Comparison of ENCODE assay signal across 8 cellular contexts in the genomic region with DNA sequence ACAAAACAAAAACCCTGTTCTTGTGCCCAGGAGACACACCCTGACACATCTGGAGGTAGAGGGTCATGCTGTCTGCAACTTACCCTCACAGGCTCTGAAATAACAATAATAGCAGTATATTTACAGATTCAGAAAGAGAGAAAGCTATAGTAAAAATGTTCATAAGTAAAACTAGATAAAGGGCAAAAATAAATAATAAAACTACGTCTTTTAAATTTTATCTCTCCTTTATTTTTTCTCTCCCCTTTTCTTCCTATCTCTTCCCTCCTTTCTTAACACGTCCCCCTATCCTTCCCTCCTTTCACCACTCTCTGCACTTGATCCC. TPM values are rescaled to one million over a fixed set of nuclear protein-coding genes. Genes with fewer than 3 reads are reported as not detected.
DNase-seq lines count a peak whose midpoint lies in the region; ATAC-seq lines count a peak whose summit lies in the region.
"Not testable (repeated sequence)": the region's sequence is repeated elsewhere in the genome, so short reads cannot be mapped to it uniquely, and the experiment has no call there.
"Had no signal": no experiment of that assay in that cellular context is flagged by ENCODE, and none has a peak within 500 bp of the region (broad histone marks: within the 10 kb centered on the region; RNA-seq: fewer than 3 reads in every experiment).

No MANE protein-coding gene starts in this region.

- H3K9ac ChIP-seq in HUES6 (ENCODE audit: low read length); iPS-15b (ENCODE audit: low read depth, low read length); trophoblast cell (ENCODE audit: low read length): not testable (repeated sequence)

- H3K4ac ChIP-seq in trophoblast cell (ENCODE audit: low read depth, low read length), result not testable (repeated sequence)

- H3K27me3 ChIP-seq in ACC112 (ENCODE audit: insufficient read depth, low read length), result not testable (repeated sequence)
- peaks cover 32% of the 10 kb centered on the region for H3K27me3 ChIP-seq in HUES6 (ENCODE audit: control insufficient read depth, insufficient read depth, low read length)
- peaks cover 26% of the 10 kb centered on the region for H3K27me3 ChIP-seq in iPS-15b (ENCODE audit: control insufficient read depth, insufficient read depth, low read length)
- H3K27me3 ChIP-seq in trophoblast cell (ENCODE audit: insufficient read depth, low read length), result peaks cover 12% of the 10 kb centered on the region

- H3K4me2 ChIP-seq in trophoblast cell (ENCODE audit: low read length), result peak overlapping the region; percentile 90

- not testable (repeated sequence) for H3K18ac ChIP-seq in trophoblast cell (ENCODE audit: low read length)

- H2AK5ac ChIP-seq in trophoblast cell (ENCODE audit: low read length), result not testable (repeated sequence)

- peak overlapping the region; percentile 90 for H3K27ac Mint-ChIP-seq in activated CD4-positive, alpha-beta T cell treated with anti-CD3 and anti-CD28 coated beads for 36 hours
- peak overlapping the region; percentile 54 for H3K27ac Mint-ChIP-seq in central memory CD8-positive, alpha-beta T cell (ENCODE audit: low read depth)

- H4K12ac ChIP-seq in trophoblast cell (ENCODE audit: low read depth, low read length), result not testable (repeated sequence)

- not testable (repeated sequence) for H3K36me3 ChIP-seq in ACC112 (ENCODE audit: insufficient read depth, low read length); HUES6 (ENCODE audit: control insufficient read depth, insufficient read depth, low read length); iPS-15b (ENCODE audit: control insufficient read depth, insufficient read depth, low read length); trophoblast cell (ENCODE audit: control insufficient read depth in 1 of 2, insufficient read depth in 2 of 2, low read length in 2 of 2)

- not testable (repeated sequence) for H3K14ac ChIP-seq in trophoblast cell (ENCODE audit: low read length)

- H3K4me1 ChIP-seq in ACC112 (ENCODE audit: control insufficient read depth, insufficient read depth, low read length, unreplicated experiment) (peaks cover 20% of the 10 kb centered on the region), HUES6 (ENCODE audit: control insufficient read depth, insufficient read depth, low read length) (peaks cover 21% of the 10 kb centered on the region; the same call in 1 of the 2 replicates)
- H3K4me1 ChIP-seq in iPS-15b (ENCODE audit: control insufficient read depth, insufficient read depth, low read length); trophoblast cell (ENCODE audit: control insufficient read depth in 1 of 2, insufficient read depth in 2 of 2, low read length in 2 of 2): not testable (repeated sequence)

- peak overlapping the region; percentile 79 for H3K4me3 Mint-ChIP-seq in activated CD4-positive, alpha-beta T cell treated with anti-CD3 and anti-CD28 coated beads for 36 hours
- peak overlapping the region; percentile 62 for H3K4me3 Mint-ChIP-seq in central memory CD8-positive, alpha-beta T cell

- H3K4me1 Mint-ChIP-seq in activated CD4-positive, alpha-beta T cell treated with anti-CD3 and anti-CD28 coated beads for 36 hours, result peaks cover 37% of the 10 kb centered on the region
- H3K4me1 Mint-ChIP-seq in central memory CD8-positive, alpha-beta T cell, result peaks cover 47% of the 10 kb centered on the region

- H3K27ac ChIP-seq in ACC112 (ENCODE audit: low read depth, low read length), result peak overlapping the region; percentile 87
- not testable (repeated sequence) for H3K27ac ChIP-seq in HUES6 (ENCODE audit: low read depth, low read length); trophoblast cell (ENCODE audit: low read depth, low read length)

- H2BK12ac ChIP-seq in trophoblast cell (ENCODE audit: low read length), result not testable (repeated sequence)

- POLR2A ChIA-PET in activated CD4-positive, alpha-beta T cell treated with anti-CD3 and anti-CD28 coated beads for 36 hours (lab: Charles Lee), result not testable (repeated sequence)

- not testable (repeated sequence) for H3K27me3 Mint-ChIP-seq in activated CD4-positive, alpha-beta T cell treated with anti-CD3 and anti-CD28 coated beads for 36 hours; central memory CD8-positive, alpha-beta T cell

- CTCF ChIA-PET in activated CD4-positive, alpha-beta T cell treated with anti-CD3 and anti-CD28 coated beads for 36 hours (lab: Charles Lee), result interaction anchor here (0.7 to 4.3 kb wide), 9 partner anchors 23 to 105 kb away, joined by 3 to 41 read pairs (median 5); partner anchors contain the start of gene DDX39B

- not testable (repeated sequence) for H2BK5ac ChIP-seq in trophoblast cell (ENCODE audit: low read depth, low read length, poor library complexity)

- not testable (repeated sequence) for H3K79me1 ChIP-seq in trophoblast cell (ENCODE audit: low read length)

- H3K23ac ChIP-seq in trophoblast cell (ENCODE audit: low read length), result not testable (repeated sequence)

- H3K36me3 Mint-ChIP-seq in activated CD4-positive, alpha-beta T cell treated with anti-CD3 and anti-CD28 coated beads for 36 hours (ENCODE audit: low read depth), result not testable (repeated sequence)
- H3K36me3 Mint-ChIP-seq in central memory CD8-positive, alpha-beta T cell (ENCODE audit: insufficient read depth), result peaks cover 12% of the 10 kb centered on the region

- not testable (repeated sequence) for H4K91ac ChIP-seq in trophoblast cell (ENCODE audit: low read depth, low read length)

- H2BK120ac ChIP-seq in trophoblast cell (ENCODE audit: insufficient read depth, low read length, poor library complexity), result not testable (repeated sequence)

- H3K79me2 ChIP-seq in ACC112 (ENCODE audit: control insufficient read depth, insufficient read depth, low read length, unreplicated experiment), result peaks cover 17% of the 10 kb centered on the region
- H3K79me2 ChIP-seq in trophoblast cell (ENCODE audit: control insufficient read depth, insufficient read depth, low read length, poor library complexity), result not testable (repeated sequence)

- peak overlapping the region; percentile 92 for H3K4me3 ChIP-seq in ACC112 (ENCODE audit: low read depth, low read length)
- H3K4me3 ChIP-seq in HUES6 (ENCODE audit: low read depth, low read length), result peak overlapping the region; percentile 71
- H3K4me3 ChIP-seq in iPS-15b (ENCODE audit: low read depth, low read length), result peak overlapping the region; percentile 79
- H3K4me3 ChIP-seq in trophoblast cell (ENCODE audit: low read depth, low read length), result not testable (repeated sequence)

- ATAC-seq in activated CD4-positive, alpha-beta T cell treated with anti-CD3 and anti-CD28 coated beads for 36 hours; central memory CD8-positive, alpha-beta T cell (replicated peaks; ENCODE audit: extremely low read depth, poor library complexity, severe bottlenecking): not testable (repeated sequence)

- H4K8ac ChIP-seq in trophoblast cell (ENCODE audit: low read depth, low read length), result not testable (repeated sequence)

- 100% methylated on average over 2 of the region's 2 CpGs for WGBS in trophoblast cell (ENCODE audit: extremely low coverage, insufficient coverage, insufficient read length)

- not testable (repeated sequence) for H3K9me3 ChIP-seq in HUES6 (ENCODE audit: control insufficient read depth, insufficient read depth, low read depth, low read length); iPS-15b (ENCODE audit: control insufficient read depth, insufficient read depth, low read length); trophoblast cell (ENCODE audit: insufficient read depth, low read depth, low read length)

- not testable (repeated sequence) for DNase-seq in activated CD4-positive, alpha-beta T cell treated with anti-CD3 and anti-CD28 coated beads for 36 hours; central memory CD8-positive, alpha-beta T cell (ENCODE audit: low spot score in 2 of 2); trophoblast cell

- H2AFZ ChIP-seq in ACC112 (ENCODE audit: low read length, unreplicated experiment); trophoblast cell (ENCODE audit: insufficient read depth, low read length, poor library complexity): not testable (repeated sequence)

- intact Hi-C loops in activated CD4-positive, alpha-beta T cell treated with anti-CD3 and anti-CD28 coated beads for 36 hours (cut with DNase I, micrococcal nuclease), result loop anchor here (2.0 to 5.0 kb wide), 3 partner anchors 91 to 105 kb away; partner anchors contain the start of gene MICA (in 1 of the 2)

- H3K9me3 Mint-ChIP-seq in activated CD4-positive, alpha-beta T cell treated with anti-CD3 and anti-CD28 coated beads for 36 hours (ENCODE audit: low read depth); central memory CD8-positive, alpha-beta T cell: not testable (repeated sequence)

RNA-seq across cellular contexts. Expression of gene MICB, which starts 4.4 kb away (rescaled TPM):
- total RNA-seq in activated CD4-positive, alpha-beta T cell treated with anti-CD3 and anti-CD28 coated beads for 36 hours, result 10 to 100 TPM; 19.6 to 19.7 TPM
- 1.3 and 1.6 TPM in 2 replicates for polyA plus RNA-seq in trophoblast cell (2013)

RNA-seq across cellular contexts. Expression of gene MCCD1, which starts 35.2 kb away (rescaled TPM):
- not detected for total RNA-seq in activated CD4-positive, alpha-beta T cell treated with anti-CD3 and anti-CD28 coated beads for 36 hours
- not detected in 2 replicates for polyA plus RNA-seq in trophoblast cell (2013)
- total RNA-seq: A172, subcutaneous adipose tissue had no signal

RNA-seq across cellular contexts. Expression of gene DDX39B, which starts 48.3 kb away (rescaled TPM):
- 100 to 1,000 TPM; 517 to 569 TPM for total RNA-seq in activated CD4-positive, alpha-beta T cell treated with anti-CD3 and anti-CD28 coated beads for 36 hours
- polyA plus RNA-seq in trophoblast cell (2013), result 203 and 220 TPM in 2 replicates

RNA-seq across cellular contexts. Expression of gene ATP6V1G2, which starts 52.9 kb away (rescaled TPM):
- 1 to 10 TPM; 1.9 to 2.1 TPM for total RNA-seq in activated CD4-positive, alpha-beta T cell treated with anti-CD3 and anti-CD28 coated beads for 36 hours
- 0.50 and 0.60 TPM in 2 replicates for polyA plus RNA-seq in trophoblast cell (2013)

RNA-seq across cellular contexts. Expression of gene NFKBIL1, which starts 53.9 kb away (rescaled TPM):
- 10 to 100 TPM; 18.1 to 19.0 TPM for total RNA-seq in activated CD4-positive, alpha-beta T cell treated with anti-CD3 and anti-CD28 coated beads for 36 hours
- 14.9 and 15.8 TPM in 2 replicates for polyA plus RNA-seq in trophoblast cell (2013)
